ENCODE assay signal across 25 cellular contexts in the genomic region with DNA sequence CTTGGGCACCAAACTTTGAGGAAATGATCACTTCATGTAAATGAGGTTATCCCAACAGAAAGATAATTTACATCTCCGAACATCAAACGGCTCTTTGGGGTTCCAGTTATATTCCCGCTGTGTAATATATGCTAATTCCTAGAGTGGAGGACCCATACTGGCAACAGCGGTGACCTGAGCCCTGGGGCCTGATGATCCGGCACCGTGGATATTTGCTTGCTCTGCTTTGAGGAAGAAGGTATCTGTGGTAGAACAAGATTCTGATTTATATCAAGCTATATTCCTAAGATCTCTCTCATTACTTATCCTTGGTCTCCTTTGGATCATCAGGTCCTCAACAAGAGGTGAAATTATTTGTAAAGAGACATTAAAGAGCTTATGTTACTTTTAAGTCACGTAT. TPM values are rescaled to one million over a fixed set of nuclear protein-coding genes. Genes with fewer than 3 reads are reported as not detected.
DNase-seq lines count a peak whose midpoint lies in the region; ATAC-seq, FAIRE-seq and TF ChIP-seq lines count a peak whose summit lies in the region.
"Had no signal": no experiment of that assay in that cellular context is flagged by ENCODE, and none has a peak within 500 bp of the region (broad histone marks: within the 10 kb centered on the region; RNA-seq: fewer than 3 reads in every experiment).

No MANE protein-coding gene starts in this region.

- H3K27ac Mint-ChIP-seq in activated T-cell treated with anti-CD3 and anti-CD28 coated beads, Interleukin-2, amount 50 U/mL, for 24 hours, result peak overlapping the region; percentile 69
- peak overlapping the region; percentile 38 for H3K27ac Mint-ChIP-seq in activated CD4-positive, alpha-beta memory T cell treated with anti-CD3 and anti-CD28 coated beads, Interleukin-2, amount 10 ng/mL, durations not matched to agents 7 days and 5 days
- H3K27ac Mint-ChIP-seq in stimulated activated memory B cell treated with anti-CD40 and anti-IgM and Interleukin-4, amounts not matched to agents 10 μg/mL and 1 μg/mL and 100 μg/mL, for 72 hours, result peak overlapping the region; percentile 44

- TF ChIP-seq CTCF in PC-3 (conservative IDR thresholded peaks at IDR 0.05; ENCODE audit: low read depth, low read length), result no peak

- CTCF ChIA-PET in activated CD4-positive, alpha-beta memory T cell treated with anti-CD3 and anti-CD28 coated beads, Interleukin-2, amount 10 ng/mL, durations not matched to agents 7 days and 5 days (lab: Charles Lee), result interaction anchor here (1.0 kb wide), 1 partner anchor 10 kb away, joined by 3 read pairs; no protein-coding TSS in a partner anchor
- CTCF ChIA-PET in PC-3 (lab: Charles Lee), result no interaction called here

- H3K4me1 Mint-ChIP-seq in activated T-cell treated with anti-CD3 and anti-CD28 coated beads, Interleukin-2, amount 50 U/mL, for 24 hours (ENCODE audit: low read depth), result peaks cover 36% of the 10 kb centered on the region
- peaks cover 24% of the 10 kb centered on the region for H3K4me1 Mint-ChIP-seq in activated CD4-positive, alpha-beta memory T cell treated with anti-CD3 and anti-CD28 coated beads, Interleukin-2, amount 10 ng/mL, durations not matched to agents 7 days and 5 days
- peaks cover 19% of the 10 kb centered on the region for H3K4me1 Mint-ChIP-seq in stimulated activated memory B cell treated with anti-CD40 and anti-IgM and Interleukin-4, amounts not matched to agents 10 μg/mL and 1 μg/mL and 100 μg/mL, for 72 hours

- no peak overlapping the region for H3K4me3 ChIP-seq in PC-3 (ENCODE audit: low read length)
- H3K4me3 ChIP-seq: BLaER1, GM23248 had no signal

- H3K9me3 ChIP-seq in PC-3 (ENCODE audit: low read length), result no peaks in the 10 kb centered on the region
- H3K9me3 ChIP-seq: BLaER1 had no signal

- no peaks in the 10 kb centered on the region for H3K27me3 Mint-ChIP-seq in activated T-cell treated with anti-CD3 and anti-CD28 coated beads, Interleukin-2, amount 50 U/mL, for 24 hours
- no peaks in the 10 kb centered on the region for H3K27me3 Mint-ChIP-seq in activated CD4-positive, alpha-beta memory T cell treated with anti-CD3 and anti-CD28 coated beads, Interleukin-2, amount 10 ng/mL, durations not matched to agents 7 days and 5 days
- H3K27me3 Mint-ChIP-seq in stimulated activated memory B cell treated with anti-CD40 and anti-IgM and Interleukin-4, amounts not matched to agents 10 μg/mL and 1 μg/mL and 100 μg/mL, for 72 hours, result no peaks in the 10 kb centered on the region
- H3K27me3 Mint-ChIP-seq: CD4-positive, CD25-positive, alpha-beta regulatory T cell had no signal

- H3K4me2 ChIP-seq in PC-3 (ENCODE audit: low read length), result no peak overlapping the region
- H3K4me2 ChIP-seq: BLaER1 had no signal

- no peaks in the 10 kb centered on the region for H3F3A ChIP-seq in PC-3 (ENCODE audit: low read length, unreplicated experiment)

- H3K79me2 ChIP-seq in PC-3 (ENCODE audit: low read length), result no peaks in the 10 kb centered on the region

- no peaks in the 10 kb centered on the region for H3K36me3 Mint-ChIP-seq in activated T-cell treated with anti-CD3 and anti-CD28 coated beads, Interleukin-2, amount 50 U/mL, for 24 hours (ENCODE audit: low read depth)
- no peaks in the 10 kb centered on the region for H3K36me3 Mint-ChIP-seq in activated CD4-positive, alpha-beta memory T cell treated with anti-CD3 and anti-CD28 coated beads, Interleukin-2, amount 10 ng/mL, durations not matched to agents 7 days and 5 days (ENCODE audit: low read depth)
- no peaks in the 10 kb centered on the region for H3K36me3 Mint-ChIP-seq in stimulated activated memory B cell treated with anti-CD40 and anti-IgM and Interleukin-4, amounts not matched to agents 10 μg/mL and 1 μg/mL and 100 μg/mL, for 72 hours
- H3K36me3 Mint-ChIP-seq: CD4-positive, CD25-positive, alpha-beta regulatory T cell had no signal

- peak; percentile 53 for FAIRE-seq in GM12892 (lab: Jason Lieb, UNC)
- FAIRE-seq: A204.1, D721Med, G401.6, GM18507 had no signal

- BruUV-seq in PC-3 (replicated peaks; lab: Mats Ljungman, UMichigan), result no TSS peak

- no peak for DNase-seq in activated T-cell treated with anti-CD3 and anti-CD28 coated beads, Interleukin-2, amount 50 U/mL, for 24 hours
- DNase-seq in activated T-cell treated with anti-CD3 and anti-CD28 coated beads for 4 hours, result no peak
- no peak for DNase-seq in GM12892 (ENCODE audit: insufficient read length)
- DNase-seq in activated CD4-positive, alpha-beta memory T cell treated with anti-CD3 and anti-CD28 coated beads, Interleukin-2, amount 10 ng/mL, durations not matched to agents 7 days and 5 days, result no peak
- DNase-seq in DMS114 treated with DMSO at 0.1 percent for 48 hours (lab: John Stamatoyannopoulos, UW; ENCODE audit: unreplicated experiment), result no peak
- no peak for DNase-seq in PC-3
- DNase-seq: CD4-positive, CD25-positive, alpha-beta regulatory T cell; DMS53; GM23248; H7; NCI-H1092; NCI-H1417 treated with DMSO at 0.1 percent for 48 hours; NCI-H1694 treated with DMSO at 0.1 percent for 48 hours; NCI-H2081; NCI-H2227 treated with DMSO at 0.1 percent for 48 hours; NCI-H526 treated with DMSO at 0.1 percent for 48 hours; SHP77 had no signal

- H3K27ac ChIP-seq in PC-3 (ENCODE audit: low read length), result no peak overlapping the region
- H3K27ac ChIP-seq: BLaER1, GM23248, RWPE1 had no signal

- no peaks in the 10 kb centered on the region for H3K4me1 ChIP-seq in PC-3 (ENCODE audit: insufficient read depth, low read length)
- H3K4me1 ChIP-seq: BLaER1 had no signal

- no peaks in the 10 kb centered on the region for H4K20me1 ChIP-seq in PC-3 (ENCODE audit: low read length)
- H4K20me1 ChIP-seq: BLaER1 had no signal

- no peaks in the 10 kb centered on the region for H3K9me2 ChIP-seq in PC-3 (replicated peaks; ENCODE audit: low read length)

- ATAC-seq in stimulated activated memory B cell treated with anti-CD40 and anti-IgM and Interleukin-4, amounts not matched to agents 10 μg/mL and 1 μg/mL and 100 μg/mL, for 72 hours, result no peak
- no peak for ATAC-seq in PC-3
- ATAC-seq: Panc1 had no signal

- H3K36me3 ChIP-seq in PC-3 (ENCODE audit: low read depth, low read length), result no peaks in the 10 kb centered on the region
- H3K36me3 ChIP-seq: BLaER1 had no signal

- H3K9me3 Mint-ChIP-seq in activated T-cell treated with anti-CD3 and anti-CD28 coated beads, Interleukin-2, amount 50 U/mL, for 24 hours, result no peaks in the 10 kb centered on the region
- peaks cover 6% of the 10 kb centered on the region for H3K9me3 Mint-ChIP-seq in activated CD4-positive, alpha-beta memory T cell treated with anti-CD3 and anti-CD28 coated beads, Interleukin-2, amount 10 ng/mL, durations not matched to agents 7 days and 5 days
- peaks cover 4% of the 10 kb centered on the region for H3K9me3 Mint-ChIP-seq in stimulated activated memory B cell treated with anti-CD40 and anti-IgM and Interleukin-4, amounts not matched to agents 10 μg/mL and 1 μg/mL and 100 μg/mL, for 72 hours

- H2AFZ ChIP-seq in PC-3 (ENCODE audit: low read length), result no peak overlapping the region
- H2AFZ ChIP-seq: GM23248 had no signal

- intact Hi-C loops in PC-3 (cut with micrococcal nuclease), result no loop called here

- H3K4me3 Mint-ChIP-seq in activated T-cell treated with anti-CD3 and anti-CD28 coated beads, Interleukin-2, amount 50 U/mL, for 24 hours, result no peak overlapping the region
- H3K4me3 Mint-ChIP-seq in activated CD4-positive, alpha-beta memory T cell treated with anti-CD3 and anti-CD28 coated beads, Interleukin-2, amount 10 ng/mL, durations not matched to agents 7 days and 5 days, result peak overlapping the region; percentile 15
- H3K4me3 Mint-ChIP-seq in stimulated activated memory B cell treated with anti-CD40 and anti-IgM and Interleukin-4, amounts not matched to agents 10 μg/mL and 1 μg/mL and 100 μg/mL, for 72 hours, result peak overlapping the region; percentile 22
- H3K4me3 Mint-ChIP-seq: CD4-positive, CD25-positive, alpha-beta regulatory T cell had no signal

- H3K9ac ChIP-seq in PC-3 (ENCODE audit: low read length), result no peak overlapping the region
- H3K9ac ChIP-seq: BLaER1, GM23248 had no signal

- no peaks in the 10 kb centered on the region for H3K27me3 ChIP-seq in PC-3 (ENCODE audit: low read length)
- H3K27me3 ChIP-seq: BLaER1 had no signal

- no peak for TF ChIP-seq POLR2A in GM12892 (IDR thresholded peaks at IDR 0.05; ENCODE audit: low read depth, low read length)

- POLR2A ChIA-PET in activated CD4-positive, alpha-beta memory T cell treated with anti-CD3 and anti-CD28 coated beads, Interleukin-2, amount 10 ng/mL, durations not matched to agents 7 days and 5 days (lab: Charles Lee), result interaction anchor here (0.7 to 1.6 kb wide), 3 partner anchors 10 to 85 kb away, joined by 3 to 7 read pairs (median 4); no protein-coding TSS in a partner anchor
- POLR2A ChIA-PET in PC-3 (lab: Charles Lee; ENCODE audit: unreplicated experiment), result no interaction called here

RNA-seq across cellular contexts. Expression of gene MRPL39, which starts 56.9 kb away (rescaled TPM):
- 85.2 TPM for polyA plus RNA-seq in GM12892 (2012; ENCODE audit: missing spikeins)
- total RNA-seq in activated CD4-positive, alpha-beta memory T cell treated with anti-CD3 and anti-CD28 coated beads, Interleukin-2, amount 10 ng/mL, durations not matched to agents 7 days and 5 days, result 10 to 100 TPM; 36.5 to 37.8 TPM
- 62.0 and 107 TPM in 2 replicates for total RNA-seq in PC-3 (2014; rRNA removed)
